ENCODE assay signal across 25 cellular contexts in genomic region chr14:105878125-105878524, GRCh38.
DNase-seq lines count a peak whose midpoint lies in the region; ATAC-seq lines count a peak whose summit lies in the region.
"Had no signal": no experiment of that assay in that cellular context is flagged by ENCODE, and none has a peak within 500 bp of the region (broad histone marks: within the 10 kb centered on the region; RNA-seq: fewer than 3 reads in every experiment).

No MANE protein-coding gene starts in this region.

- H3K4me1 Mint-ChIP-seq in T-helper 17 cell: peaks cover 2% of the 10 kb centered on the region
- H3K4me1 Mint-ChIP-seq: activated B cell treated with CpG ODN at 0.5 μM for 24 hours, memory B cell had no signal

- peaks cover 3% of the 10 kb centered on the region for H3K36me3 Mint-ChIP-seq in T-helper 17 cell (ENCODE audit: low read depth)
- H3K36me3 Mint-ChIP-seq: memory B cell had no signal

- ATAC-seq in T-helper 17 cell: no peak
- ATAC-seq in GM19395 (IDR thresholded peaks at IDR 0.05; ENCODE audit: unreplicated experiment): no peak
- ATAC-seq: A549; foreskin keratinocyte; HCT116; pancreas; stimulated activated naive CD8-positive, alpha-beta T cell treated with anti-CD3 and anti-CD28 coated beads, Interleukin-15, amount 100 ng/mL, for 72 hours had no signal

- no peak overlapping the region for H3K27ac Mint-ChIP-seq in T-helper 17 cell
- H3K27ac Mint-ChIP-seq: activated B cell treated with CpG ODN at 0.5 μM for 24 hours; activated T-helper 2 cell treated with anti-CD3 and anti-CD28 coated beads, Interferon-gamma antibody, Interleukin-2, Interleukin-4, amounts not matched to agents 10 μg/mL and 5 μg/mL and 100 μg/mL, durations not matched to agents 14 hours and 24 hours and 36 hours; memory B cell; stimulated activated naive CD8-positive, alpha-beta T cell treated with anti-CD3 and anti-CD28 coated beads, Interleukin-15, amount 100 ng/mL, for 72 hours; T-helper 2 cell treated with Interferon-gamma antibody and Interleukin-4, amounts not matched to agents 5 μg/mL and 100 μg/mL, for 36 hours had no signal

- DNase-seq in activated T-cell treated with anti-CD3 and anti-CD28 coated beads, Interleukin-2, amount 50 U/mL, for 1 hour: peak; percentile 8
- DNase-seq in activated T-cell treated with anti-CD3 and anti-CD28 coated beads, Interleukin-2, amount 50 U/mL, for 48 hours: no peak
- DNase-seq in T-helper 17 cell (peak in 2 of 3 donors; percentile 5 to 6), islet precursor cell (peak; percentile 13), KBM-7 (no peak), SHP77 treated with DMSO at 0.1 percent for 48 hours (lab: John Stamatoyannopoulos, UW) (no peak)
- DNase-seq in stimulated activated CD8-positive, alpha-beta memory T cell treated with anti-CD3 and anti-CD28 coated beads, Interleukin-4, amount 100 ng/mL, for 48 hours: peak; percentile 5
- DNase-seq: activated B cell treated with CpG ODN at 0.5 μM for 24 hours; BE2C; caudate nucleus; foreskin keratinocyte; hippocampal formation; NCI-H1930; NCI-H345; PC-9; SK-N-SH; stimulated activated CD4-positive, alpha-beta T cell treated with anti-CD3 and anti-CD28 coated beads, Interleukin-4, amount 100 ng/mL, for 1 hour had no signal

- H3K4me3 Mint-ChIP-seq in T-helper 17 cell: no peak overlapping the region
- H3K4me3 Mint-ChIP-seq: activated B cell treated with CpG ODN at 0.5 μM for 24 hours; memory B cell; stimulated activated naive CD8-positive, alpha-beta T cell treated with anti-CD3 and anti-CD28 coated beads, Interleukin-15, amount 100 ng/mL, for 72 hours; T-helper 2 cell treated with Interferon-gamma antibody and Interleukin-4, amounts not matched to agents 5 μg/mL and 100 μg/mL, for 36 hours had no signal

- in situ Hi-C loops in KBM-7 (cut with MboI; ENCODE audit: low pct_unique_long_range_greater_than_20kb, low sequenced_read_pairs): no loop called here

- H3K27me3 Mint-ChIP-seq in T-helper 17 cell: peaks cover 59% of the 10 kb centered on the region
- H3K27me3 Mint-ChIP-seq: activated B cell treated with CpG ODN at 0.5 μM for 24 hours; memory B cell; stimulated activated naive CD8-positive, alpha-beta T cell treated with anti-CD3 and anti-CD28 coated beads, Interleukin-15, amount 100 ng/mL, for 72 hours had no signal

- no peaks in the 10 kb centered on the region for H3K9me3 ChIP-seq in T-helper 17 cell (ENCODE audit: control insufficient read depth, low read length, poor library complexity, severe bottlenecking)
- H3K9me3 ChIP-seq: A549, BE2C, pancreas, SK-N-SH had no signal

Comparison
In these comparisons a context has a peak if more than half of its experiments do, and no peak if none do; other contexts are left out.
1. DNase-seq: peak in activated T-cell treated with anti-CD3 and anti-CD28 coated beads, Interleukin-2, amount 50 U/mL, for 1 hour (single experiment), T-helper 17 cell (2 of 3), islet precursor cell (single experiment) and stimulated activated CD8-positive, alpha-beta memory T cell treated with anti-CD3 and anti-CD28 coated beads, Interleukin-4, amount 100 ng/mL, for 48 hours (single experiment); none in activated T-cell treated with anti-CD3 and anti-CD28 coated beads, Interleukin-2, amount 50 U/mL, for 48 hours (0 of 2), KBM-7 (single experiment) and SHP77 treated with DMSO at 0.1 percent for 48 hours (single experiment).